ENCODE assay signal across 12 cellular contexts in genomic region chr12:131833896-131834641, GRCh38. TPM values are rescaled to one million over a fixed set of nuclear protein-coding genes. Genes with fewer than 3 reads are reported as not detected.
A peak's percentile ranks its signal among the peaks of the same experiment; 100 is the strongest.
DNase-seq lines count a peak whose midpoint lies in the region; ATAC-seq and TF ChIP-seq lines count a peak whose summit lies in the region.
"Had no signal": no experiment of that assay in that cellular context is flagged by ENCODE, and none has a peak within 500 bp of the region (broad histone marks: within the 10 kb centered on the region; RNA-seq: fewer than 3 reads in every experiment).

No MANE protein-coding gene starts in this region.

- ATAC-seq in heart left ventricle = no peak
- no peak for ATAC-seq in GM19395 (IDR thresholded peaks at IDR 0.05; ENCODE audit: unreplicated experiment)

- no peak for TF ChIP-seq POLR2A in heart left ventricle (IDR thresholded peaks at IDR 0.05)

- DNase-seq in cardiac muscle cell (ENCODE audit: low read depth in 1 of 2, low spot score in 1 of 2) (peak in 1 of 2 donors; percentile 30), heart left ventricle (no peak), RPMI7951 (ENCODE audit: low read depth) (peak; percentile 22), fibroblast of the aortic adventitia (ENCODE audit: low read depth) (peak; percentile 32), ureter (ENCODE audit: low spot score) (peak; percentile 39)
- DNase-seq in activated T-cell treated with anti-CD3 and anti-CD28 coated beads, Interleukin-2, amount 50 U/mL, for 48 hours = no peak
- no peak for DNase-seq in stimulated activated CD4-positive, alpha-beta T cell treated with anti-CD3 and anti-CD28 coated beads, Interleukin-1b, Interleukin-23, amount 100 ng/mL, for 48 hours
- DNase-seq: effector memory CD4-positive, alpha-beta T cell; GOT3; naive B cell; NCI-H1048 had no signal

- WGBS in heart left ventricle, 4 donors = 50 to 60% (median 56%) methylated on average over 13 to 23 of the region's 23 CpGs

- no peak overlapping the region for H3K27ac ChIP-seq in cardiac muscle cell
- H3K27ac ChIP-seq in heart left ventricle = no peak overlapping the region

- H3K9me3 ChIP-seq in cardiac muscle cell (ENCODE audit: low read depth) = no peaks in the 10 kb centered on the region
- no peaks in the 10 kb centered on the region for H3K9me3 ChIP-seq in heart left ventricle

- H3K4me1 ChIP-seq in cardiac muscle cell (ENCODE audit: low read depth) (no peaks in the 10 kb centered on the region), heart left ventricle (peaks cover 0 to 30% (median 17%) of the 10 kb centered on the region in 12 donors)

- H3K27me3 ChIP-seq in cardiac muscle cell = peaks cover 34% of the 10 kb centered on the region
- H3K27me3 ChIP-seq in heart left ventricle = peaks cover 3 to 63% (median 37%) of the 10 kb centered on the region in 9 donors

- TF ChIP-seq CTCF in cardiac muscle cell (IDR thresholded peaks at IDR 0.05; ENCODE audit: low read depth, low read length) (peak; percentile 51), heart left ventricle (IDR thresholded peaks at IDR 0.05) (peak in 2 of 12 donors; percentile 16 to 22), fibroblast of the aortic adventitia (IDR thresholded peaks at IDR 0.05; ENCODE audit: insufficient read depth, low read length) (peak; percentile 57)

- intact Hi-C loops in heart left ventricle (cut with DNase I) = loop anchor here in 7 of 10 donors (5.0 to 10.0 kb wide), 7 partner anchors 111 to 919 kb away; partner anchors contain the start of gene EP400 (in 3 of the 7)

- H3K36me3 ChIP-seq in cardiac muscle cell (no peaks in the 10 kb centered on the region), heart left ventricle (no peaks in the 10 kb centered on the region)

- H3K4me3 ChIP-seq in cardiac muscle cell = no peak overlapping the region
- no peak overlapping the region for H3K4me3 ChIP-seq in heart left ventricle
- H3K4me3 ChIP-seq in fibroblast of the aortic adventitia (ENCODE audit: low read depth, low read length) = no peak overlapping the region

RNA-seq across cellular contexts. Expression of gene MMP17, which starts 5.9 kb away (rescaled TPM):
- total RNA-seq in cardiac muscle cell (not detected in 2 replicates), heart left ventricle (1 to 10 TPM in 6 of 9 donors, under 1 TPM in 3; 0.28 to 2.1 (median 1.2) TPM), fibroblast of the aortic adventitia (ENCODE audit: low replicate concordance) (4.1 and 5.6 TPM in 2 replicates), ureter (2.0 TPM)
- polyA plus RNA-seq in cardiac muscle cell (0.71 TPM in 1 of 2 replicates, not detected in the other), heart left ventricle (1 to 10 TPM; 1.5 to 2.0 TPM)
- 48.7 and 50.9 TPM in 2 replicates for total RNA-seq in RPMI7951 (2014; rRNA removed; shearing (Covaris generic))

Comparison
In these comparisons a context has a peak if more than half of its experiments do, and no peak if none do; other contexts are left out.
1. DNase-seq: peak in RPMI7951 (single experiment), fibroblast of the aortic adventitia (single experiment) and ureter (single experiment); none in heart left ventricle (0 of 5), activated T-cell treated with anti-CD3 and anti-CD28 coated beads, Interleukin-2, amount 50 U/mL, for 48 hours (0 of 2) and stimulated activated CD4-positive, alpha-beta T cell treated with anti-CD3 and anti-CD28 coated beads, Interleukin-1b, Interleukin-23, amount 100 ng/mL, for 48 hours (single experiment).